ENCODE assay signal across 26 cellular contexts in the genomic region with DNA sequence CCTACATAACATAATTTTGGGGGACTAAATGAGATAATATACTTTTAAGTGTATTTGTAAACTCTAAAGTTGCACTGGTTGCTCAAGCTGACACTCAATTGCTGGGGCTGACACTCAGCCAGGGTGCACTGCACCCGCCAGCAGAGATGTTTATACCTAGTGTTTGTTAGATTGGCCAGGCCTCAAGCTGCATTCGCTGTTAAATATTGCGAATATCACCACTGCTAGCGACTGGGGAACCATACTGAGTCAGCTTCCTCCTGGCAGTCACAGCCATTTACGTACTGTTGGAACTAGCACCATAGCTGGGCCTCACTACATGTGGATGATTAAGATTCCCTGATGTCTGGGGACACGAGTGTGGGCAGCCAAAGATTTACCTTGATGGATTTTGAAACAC.
"Had no signal": no experiment of that assay in that cellular context is flagged by ENCODE, and none has a peak within 500 bp of the region (broad histone marks: within the 10 kb centered on the region; RNA-seq: fewer than 3 reads in every experiment).

No MANE protein-coding gene starts in this region.

- H3K27ac Mint-ChIP-seq: activated CD8-positive, alpha-beta T cell treated with anti-CD3 and anti-CD28 coated beads for 36 hours; activated naive CD4-positive, alpha-beta T cell treated with anti-CD3 and anti-CD28 coated beads, Interleukin-2, amount 10 ng/mL, durations not matched to agents 7 days and 5 days; activated naive CD8-positive, alpha-beta T cell treated with anti-CD3 and anti-CD28 coated beads for 36 hours; activated T-cell treated with anti-CD3 and anti-CD28 coated beads, Interleukin-2, amount 50 U/mL, for 72 hours; activated T-helper 2 cell treated with anti-CD3 and anti-CD28 coated beads, Interferon-gamma antibody, Interleukin-2, Interleukin-4, amounts not matched to agents 10 μg/mL and 5 μg/mL and 100 μg/mL, durations not matched to agents 14 hours and 24 hours and 36 hours; T-cell had no signal

- ATAC-seq: activated CD8-positive, alpha-beta T cell treated with anti-CD3 and anti-CD28 coated beads for 36 hours; activated T-cell treated with anti-CD3 and anti-CD28 coated beads, Interleukin-2, amount 50 U/mL, for 72 hours; Panc1; Right ventricle myocardium inferior; T-cell had no signal

- H3K4me3 Mint-ChIP-seq: activated CD8-positive, alpha-beta T cell treated with anti-CD3 and anti-CD28 coated beads for 36 hours; activated naive CD4-positive, alpha-beta T cell treated with anti-CD3 and anti-CD28 coated beads, Interleukin-2, amount 10 ng/mL, durations not matched to agents 7 days and 5 days; activated naive CD8-positive, alpha-beta T cell treated with anti-CD3 and anti-CD28 coated beads for 36 hours; activated T-cell treated with anti-CD3 and anti-CD28 coated beads, Interleukin-2, amount 50 U/mL, for 72 hours; T-cell had no signal

- H3K4me3 ChIP-seq: SK-N-MC had no signal

- H3K9me3 Mint-ChIP-seq: activated CD8-positive, alpha-beta T cell treated with anti-CD3 and anti-CD28 coated beads for 36 hours; activated naive CD4-positive, alpha-beta T cell treated with anti-CD3 and anti-CD28 coated beads, Interleukin-2, amount 10 ng/mL, durations not matched to agents 7 days and 5 days; activated naive CD8-positive, alpha-beta T cell treated with anti-CD3 and anti-CD28 coated beads for 36 hours; activated T-cell treated with anti-CD3 and anti-CD28 coated beads, Interleukin-2, amount 50 U/mL, for 72 hours; activated T-helper 2 cell treated with anti-CD3 and anti-CD28 coated beads, Interferon-gamma antibody, Interleukin-2, Interleukin-4, amounts not matched to agents 10 μg/mL and 5 μg/mL and 100 μg/mL, durations not matched to agents 14 hours and 24 hours and 36 hours; T-cell had no signal

- FAIRE-seq: TTC549 had no signal

- H3K4me1 Mint-ChIP-seq: activated naive CD4-positive, alpha-beta T cell treated with anti-CD3 and anti-CD28 coated beads, Interleukin-2, amount 10 ng/mL, durations not matched to agents 7 days and 5 days; activated naive CD8-positive, alpha-beta T cell treated with anti-CD3 and anti-CD28 coated beads for 36 hours had no signal

- DNase-seq: activated CD4-positive, alpha-beta T cell treated with anti-CD3 and anti-CD28 coated beads, Interleukin-2, amount 50 U/mL, for 1 hour; activated CD4-positive, CD25-positive, alpha-beta regulatory T cell; activated CD8-positive, alpha-beta memory T cell treated with anti-CD3 and anti-CD28 coated beads, Interleukin-2, amount 50 U/mL, for 4 hours; activated CD8-positive, alpha-beta T cell treated with anti-CD3 and anti-CD28 coated beads for 36 hours; activated gamma-delta T cell treated with Interleukin-2 at 50 U/mL for 16 hours; activated naive CD4-positive, alpha-beta T cell treated with anti-CD3 and anti-CD28 coated beads, Interleukin-2, amount 10 ng/mL, durations not matched to agents 7 days and 5 days; activated naive CD8-positive, alpha-beta T cell treated with anti-CD3 and anti-CD28 coated beads for 36 hours; activated T-cell treated with anti-CD3 and anti-CD28 coated beads, Interleukin-2, amount 50 U/mL, for 72 hours; MM.1S; NCI-H1105; NCI-H1436; NCI-H1694 treated with DMSO at 0.1 percent for 48 hours; NCI-H2029 treated with DMSO at 0.1 percent for 48 hours; NCI-H510A treated with DMSO at 0.1 percent for 48 hours; NCI-H69; NK-92 treated with Interleukin-12 subunit alpha and Interleukin-12 subunit beta, amount 100 ng/mL, for 24 hours; OCI-M1; RPMI8226; T-cell; T-helper 2 cell; T1000 had no signal

- H3K36me3 Mint-ChIP-seq: activated naive CD4-positive, alpha-beta T cell treated with anti-CD3 and anti-CD28 coated beads, Interleukin-2, amount 10 ng/mL, durations not matched to agents 7 days and 5 days; activated naive CD8-positive, alpha-beta T cell treated with anti-CD3 and anti-CD28 coated beads for 36 hours; T-cell had no signal

- H3K27ac ChIP-seq: SK-N-MC had no signal
